8 cellular contexts compared by ENCODE assay signal in genomic region chr1:3491291-3492246, GRCh38. TPM values are rescaled to one million over a fixed set of nuclear protein-coding genes. Genes with fewer than 3 reads are reported as not detected.
DNase-seq lines count a peak whose midpoint lies in the region; ATAC-seq and TF ChIP-seq lines count a peak whose summit lies in the region.

No MANE protein-coding gene starts in this region.

- no peak overlapping the region for H3K27ac ChIP-seq in OCI-LY1 (ENCODE audit: low read depth, low read length, poor library complexity, severe bottlenecking)

- no peaks in the 10 kb centered on the region for H3K9me2 ChIP-seq in OCI-LY1 (ENCODE audit: low read depth, low read length)

- peaks cover 8% of the 10 kb centered on the region for H3K9me3 ChIP-seq in OCI-LY1 (ENCODE audit: low read length)

- peaks cover 5 to 8% (median 5%) of the 10 kb centered on the region in 4 donors for H3K4me1 Mint-ChIP-seq in naive thymus-derived CD8-positive, alpha-beta T cell
- H3K4me1 Mint-ChIP-seq in stimulated activated effector memory CD8-positive, alpha-beta T cell treated with anti-CD3 and anti-CD28 coated beads, Interleukin-12 subunit alpha, Interleukin-12 subunit beta, amount 100 ng/mL, for 72 hours, result peaks cover 11% of the 10 kb centered on the region

- DNase-seq in GDM1 (lab: John Stamatoyannopoulos, UW), result peak; percentile 42
- peak; percentile 83 for DNase-seq in activated T-cell treated with anti-CD3 and anti-CD28 coated beads for 24 hours (ENCODE audit: low read depth)
- DNase-seq in naive thymus-derived CD8-positive, alpha-beta T cell, result peak; percentile 78 to 93 (median 86)
- peak; percentile 93 for DNase-seq in stimulated activated effector memory CD8-positive, alpha-beta T cell treated with anti-CD3 and anti-CD28 coated beads, Interleukin-12 subunit alpha, Interleukin-12 subunit beta, amount 100 ng/mL, for 72 hours (ENCODE audit: low spot score in 2 of 2)
- DNase-seq in NCI-H2029 (lab: John Stamatoyannopoulos, UW), result no peak

- H3K27me3 ChIP-seq in OCI-LY1 (ENCODE audit: insufficient read depth, low read length), result peaks cover 15% of the 10 kb centered on the region

- H3K36me3 Mint-ChIP-seq in naive thymus-derived CD8-positive, alpha-beta T cell, result peaks cover 0 to 14% (median 13%) of the 10 kb centered on the region in 3 donors
- peaks cover 7% of the 10 kb centered on the region for H3K36me3 Mint-ChIP-seq in stimulated activated effector memory CD8-positive, alpha-beta T cell treated with anti-CD3 and anti-CD28 coated beads, Interleukin-12 subunit alpha, Interleukin-12 subunit beta, amount 100 ng/mL, for 72 hours

- H3K4me1 ChIP-seq in OCI-LY1 (ENCODE audit: insufficient read depth, low read length, severe bottlenecking), result no peaks in the 10 kb centered on the region

- H3K9me3 Mint-ChIP-seq in naive thymus-derived CD8-positive, alpha-beta T cell, result peaks cover 0 to 23% (median 15%) of the 10 kb centered on the region in 9 donors
- H3K9me3 Mint-ChIP-seq in stimulated activated effector memory CD8-positive, alpha-beta T cell treated with anti-CD3 and anti-CD28 coated beads, Interleukin-12 subunit alpha, Interleukin-12 subunit beta, amount 100 ng/mL, for 72 hours, result peaks cover 4% of the 10 kb centered on the region

- ATAC-seq in HG02870 (IDR thresholded peaks at IDR 0.05; ENCODE audit: unreplicated experiment) (peak; percentile 57), esophagus mucosa (peak; percentile 83)
- peak; percentile 89 to 95 for ATAC-seq in naive thymus-derived CD8-positive, alpha-beta T cell
- peak; percentile 81 for ATAC-seq in stimulated activated effector memory CD8-positive, alpha-beta T cell treated with anti-CD3 and anti-CD28 coated beads, Interleukin-12 subunit alpha, Interleukin-12 subunit beta, amount 100 ng/mL, for 72 hours

- no peaks in the 10 kb centered on the region for H3K27me3 Mint-ChIP-seq in naive thymus-derived CD8-positive, alpha-beta T cell

- POLR2A ChIA-PET in naive thymus-derived CD8-positive, alpha-beta T cell (lab: Charles Lee), result interaction anchor here (0.9 to 1.1 kb wide), 2 partner anchors 11 to 37 kb away, joined by 3 to 5 read pairs; no protein-coding TSS in a partner anchor

- H3K79me2 ChIP-seq in OCI-LY1 (ENCODE audit: insufficient read depth, low read length), result no peaks in the 10 kb centered on the region

- H4K20me1 ChIP-seq in OCI-LY1 (ENCODE audit: insufficient read depth, low read length), result no peaks in the 10 kb centered on the region

- no peak overlapping the region for H3K27ac Mint-ChIP-seq in naive thymus-derived CD8-positive, alpha-beta T cell
- H3K27ac Mint-ChIP-seq in stimulated activated effector memory CD8-positive, alpha-beta T cell treated with anti-CD3 and anti-CD28 coated beads, Interleukin-12 subunit alpha, Interleukin-12 subunit beta, amount 100 ng/mL, for 72 hours, result no peak overlapping the region

- H3K9ac ChIP-seq in OCI-LY1 (ENCODE audit: low read length), result no peak overlapping the region

- no peaks in the 10 kb centered on the region for H3F3A ChIP-seq in OCI-LY1 (ENCODE audit: insufficient read depth, low read length)

- H3K4me3 Mint-ChIP-seq in naive thymus-derived CD8-positive, alpha-beta T cell, result peak overlapping the region; percentile 10 to 72 (median 64)
- H3K4me3 Mint-ChIP-seq in stimulated activated effector memory CD8-positive, alpha-beta T cell treated with anti-CD3 and anti-CD28 coated beads, Interleukin-12 subunit alpha, Interleukin-12 subunit beta, amount 100 ng/mL, for 72 hours, result peak overlapping the region; percentile 30

- H3K4me2 ChIP-seq in OCI-LY1 (ENCODE audit: low read length), result peak overlapping the region; percentile 62

- H2AFZ ChIP-seq in OCI-LY1 (ENCODE audit: low read length), result no peak overlapping the region

- H3K4me3 ChIP-seq in OCI-LY1 (ENCODE audit: low read depth, low read length, poor library complexity, severe bottlenecking), result peak overlapping the region; percentile 26

- peak; percentile 76 for TF ChIP-seq CTCF in OCI-LY1 (IDR thresholded peaks at IDR 0.05; ENCODE audit: low read length)

- no peaks in the 10 kb centered on the region; the same call in 1 of the 2 replicates for H3K36me3 ChIP-seq in OCI-LY1 (ENCODE audit: insufficient read depth, low read length)

RNA-seq across cellular contexts. Expression of gene ARHGEF16, which starts 37.1 kb away (rescaled TPM):
- 19.9 TPM for total RNA-seq in esophagus mucosa
- total RNA-seq in naive thymus-derived CD8-positive, alpha-beta T cell, result not detected
- polyA plus RNA-seq in naive thymus-derived CD8-positive, alpha-beta T cell, result not detected

Comparison
In these comparisons a context has a peak if more than half of its experiments do, and no peak if none do; other contexts are left out.
1. RNA of gene ARHGEF16, which starts 37.1 kb away (total RNA-seq): 19.9 TPM in esophagus mucosa (single experiment); not detected in naive thymus-derived CD8-positive, alpha-beta T cell; every median in the first group is over 10 times any median in the second.
2. Peak in every context shown above with its lines, with median percentiles within 50 percentile points of each other: ATAC-seq.